In the genomic region with DNA sequence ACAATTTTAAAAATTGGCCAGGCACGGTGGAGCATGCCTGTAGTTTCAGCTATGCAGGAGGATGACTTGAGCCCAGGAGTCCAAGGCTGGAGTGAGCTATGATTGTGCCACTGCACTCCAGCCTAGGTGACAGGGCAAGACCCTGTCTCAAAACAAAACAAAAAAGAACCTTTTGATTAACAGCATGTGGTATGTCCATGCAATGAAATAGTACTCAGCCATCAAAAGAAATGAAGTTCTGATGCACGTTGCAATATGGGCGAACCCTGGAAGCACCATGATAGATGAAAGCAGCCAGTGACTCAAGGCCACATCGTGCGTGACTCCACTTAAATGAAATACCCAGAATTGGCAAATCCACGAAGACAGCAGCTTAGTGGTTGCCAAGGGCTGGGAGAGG, we compare ENCODE assay signal across 11 cellular contexts.
"Had no signal": no experiment of that assay in that cellular context is flagged by ENCODE, and none has a peak within 500 bp of the region (broad histone marks: within the 10 kb centered on the region; RNA-seq: fewer than 3 reads in every experiment).

No MANE protein-coding gene starts in this region.

- FAIRE-seq: H1, H54 had no signal

- H3K9ac ChIP-seq: GM23248 had no signal

- H3K36me3 ChIP-seq: HAP-1 had no signal

- H3K4me1 ChIP-seq: HAP-1 had no signal

- H3K4me3 ChIP-seq: GM23248, GM23338, HAP-1 had no signal

- H3K4me2 ChIP-seq: GM23338 had no signal

- H3K27ac ChIP-seq: GM23248 had no signal

- DNase-seq: GM23248, GOT3, H7, H9, HCEC 1CT, HFFc6 had no signal

- H2AFZ ChIP-seq: GM23248, GM23338 had no signal

- H3K9me3 ChIP-seq: HAP-1 had no signal

- ATAC-seq: GM23338, HCT116 had no signal
